Comparison of ENCODE assay signal across 10 cellular contexts in the genomic region with DNA sequence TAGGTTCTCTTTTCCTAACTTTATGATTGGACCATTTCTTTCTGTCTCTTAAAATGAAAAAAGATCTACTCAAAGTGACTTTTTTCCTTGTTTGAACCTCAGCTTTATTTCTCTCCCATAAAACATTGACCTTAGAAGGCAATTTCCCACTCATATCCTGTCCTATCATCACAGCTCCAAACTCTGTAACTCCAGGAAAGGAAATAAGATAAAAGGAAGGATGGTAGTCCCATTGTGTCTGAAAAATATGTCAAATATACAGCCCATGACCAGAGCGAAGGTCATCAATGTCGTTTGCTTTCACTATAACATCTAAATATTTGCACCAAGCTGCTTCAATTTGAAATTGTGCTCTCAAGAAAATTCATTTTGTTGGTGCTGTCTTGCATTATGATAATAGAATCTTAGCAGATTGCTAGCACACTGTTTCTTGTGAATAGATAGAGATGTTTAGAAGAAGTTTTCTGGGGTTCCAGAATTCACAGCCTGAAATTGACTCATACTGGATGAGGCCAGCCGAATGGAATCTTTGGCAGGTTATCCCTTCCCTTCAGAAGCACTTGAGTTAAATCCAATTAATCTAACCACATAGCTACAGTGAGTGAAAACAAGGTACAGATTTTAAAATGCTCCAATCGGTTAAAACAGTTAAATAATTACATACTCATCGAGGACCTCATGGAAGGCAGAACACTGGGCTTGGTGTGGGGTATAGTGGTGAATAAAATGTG.
DNase-seq lines count a peak whose midpoint lies in the region; ATAC-seq and FAIRE-seq lines count a peak whose summit lies in the region.
"Had no signal": no experiment of that assay in that cellular context is flagged by ENCODE, and none has a peak within 500 bp of the region (broad histone marks: within the 10 kb centered on the region; RNA-seq: fewer than 3 reads in every experiment).

No MANE protein-coding gene starts in this region.

- ATAC-seq in GM19351 (IDR thresholded peaks at IDR 0.05; ENCODE audit: unreplicated experiment): no peak
- ATAC-seq: natural killer cell, T-helper 17 cell had no signal

- no peaks in the 10 kb centered on the region for H3K27me3 ChIP-seq in MG63

- H3K36me3 ChIP-seq in MG63: peaks cover 88% of the 10 kb centered on the region

- FAIRE-seq in urothelium cell line (lab: Jason Lieb, UNC): no peak

- no peak overlapping the region for H3K4me3 ChIP-seq in MG63

- H3K9me3 ChIP-seq in MG63: no peaks in the 10 kb centered on the region

- DNase-seq in MG63 (peak; percentile 72), dermis microvascular lymphatic vessel endothelial cell (ENCODE audit: low read depth in 2 of 2) (peak; percentile 67 to 75), lung microvascular endothelial cell (ENCODE audit: low read depth in 2 of 2) (peak; percentile 78 to 86), urothelium cell line (ENCODE audit: low spot score) (peak; percentile 54), Ammon's horn (ENCODE audit: low spot score) (no peak)
- no peak for DNase-seq in stimulated activated naive CD4-positive, alpha-beta T cell treated with Interleukin-2 at 50 U/mL for 16 hours (lab: John Stamatoyannopoulos, UW)
- DNase-seq: natural killer cell, NCI-H146, T-helper 17 cell had no signal

Comparison
In these comparisons a context has a peak if more than half of its experiments do, and no peak if none do; other contexts are left out.
1. DNase-seq: peak in MG63 (single experiment), dermis microvascular lymphatic vessel endothelial cell (2 of 2), lung microvascular endothelial cell (2 of 2) and urothelium cell line (single experiment); none in stimulated activated naive CD4-positive, alpha-beta T cell treated with Interleukin-2 at 50 U/mL for 16 hours (single experiment) and Ammon's horn (single experiment).